ENCODE assay signal across 8 cellular contexts in genomic region chr12:6821674-6822433, GRCh38. TPM values are rescaled to one million over a fixed set of nuclear protein-coding genes. Genes with fewer than 3 reads are reported as not detected.
DNase-seq lines count a peak whose midpoint lies in the region; ATAC-seq and TF ChIP-seq lines count a peak whose summit lies in the region.

Gene GPR162, plus strand, starts transcription at chr12:6821821. Its CDS starts 2,078 bp downstream, at chr12:6823899.

- H3K9me3 Mint-ChIP-seq in CD8-positive, alpha-beta memory T cell: no peaks in the 10 kb centered on the region
- no peaks in the 10 kb centered on the region for H3K9me3 Mint-ChIP-seq in neural crest cell

- ATAC-seq in gastroesophageal sphincter (peak; percentile 69), HG03571 (IDR thresholded peaks at IDR 0.05; ENCODE audit: unreplicated experiment) (no peak), PC-3 (no peak), HG02642 (IDR thresholded peaks at IDR 0.05; ENCODE audit: poor library complexity, unreplicated experiment) (no peak)

- no TSS peak for BruUV-seq in PC-3 (replicated peaks; lab: Mats Ljungman, UMichigan)

- TF ChIP-seq POLR2A in gastroesophageal sphincter (IDR thresholded peaks at IDR 0.05): no peak

- no peaks in the 10 kb centered on the region for H3K36me3 Mint-ChIP-seq in CD8-positive, alpha-beta memory T cell
- peaks cover 6% of the 10 kb centered on the region for H3K36me3 Mint-ChIP-seq in neural crest cell (ENCODE audit: low read depth)

- H4K20me1 ChIP-seq in PC-3 (ENCODE audit: low read length): no peaks in the 10 kb centered on the region

- POLR2A ChIA-PET in CD8-positive, alpha-beta memory T cell (lab: Charles Lee): interaction anchor here (0.6 to 0.9 kb wide), 2 partner anchors 51 to 286 kb away, joined by 3 read pairs; no protein-coding TSS in a partner anchor
- POLR2A ChIA-PET in PC-3 (lab: Charles Lee; ENCODE audit: unreplicated experiment): no interaction called here

- peaks cover 23% of the 10 kb centered on the region for H3K27me3 ChIP-seq in CD8-positive, alpha-beta memory T cell (ENCODE audit: insufficient read depth, low read length, poor library complexity, severe bottlenecking)
- H3K27me3 ChIP-seq in HUES64 (ENCODE audit: insufficient read depth, low read length) (peaks cover 35% of the 10 kb centered on the region), gastroesophageal sphincter (peaks cover 31% of the 10 kb centered on the region), PC-3 (ENCODE audit: low read length) (no peaks in the 10 kb centered on the region)

- TF ChIP-seq CTCF in WI38 (IDR thresholded peaks at IDR 0.05; ENCODE audit: low read depth, low read length) (no peak), gastroesophageal sphincter (IDR thresholded peaks at IDR 0.05) (no peak), neural crest cell (conservative IDR thresholded peaks at IDR 0.05) (no peak), PC-3 (conservative IDR thresholded peaks at IDR 0.05; ENCODE audit: low read depth, low read length) (no peak)

- no peak for TF ChIP-seq EP300 in gastroesophageal sphincter (IDR thresholded peaks at IDR 0.05)

- peaks cover 8% of the 10 kb centered on the region for H3K4me1 ChIP-seq in CD8-positive, alpha-beta memory T cell (ENCODE audit: insufficient read depth, low read length)
- H3K4me1 ChIP-seq in HUES64 (ENCODE audit: insufficient read depth, low read length) (peaks cover 44% of the 10 kb centered on the region), gastroesophageal sphincter (peaks cover 0 to 52% (median 26%) of the 10 kb centered on the region in 3 donors), PC-3 (ENCODE audit: insufficient read depth, low read length) (no peaks in the 10 kb centered on the region)

- H3K9me3 ChIP-seq in CD8-positive, alpha-beta memory T cell (ENCODE audit: low read length): no peaks in the 10 kb centered on the region
- no peaks in the 10 kb centered on the region for H3K9me3 ChIP-seq in HUES64 (ENCODE audit: insufficient read depth, low read depth, low read length)
- H3K9me3 ChIP-seq in gastroesophageal sphincter: no peaks in the 10 kb centered on the region
- no peaks in the 10 kb centered on the region for H3K9me3 ChIP-seq in PC-3 (ENCODE audit: low read length)

- H3K4me1 Mint-ChIP-seq in CD8-positive, alpha-beta memory T cell: peaks cover 4 to 16% (median 13%) of the 10 kb centered on the region in 3 donors
- peaks cover 73% of the 10 kb centered on the region for H3K4me1 Mint-ChIP-seq in neural crest cell

- no peak within 1 kb of the TSS for H3K4me2 ChIP-seq in PC-3 (ENCODE audit: low read length)

- peak within 1 kb of the TSS in 6 of 7 donors; percentile 21 to 68 (median 57) for H3K4me3 Mint-ChIP-seq in CD8-positive, alpha-beta memory T cell
- H3K4me3 Mint-ChIP-seq in neural crest cell: peak within 1 kb of the TSS; percentile 87

- no peak within 1 kb of the TSS for H2AFZ ChIP-seq in PC-3 (ENCODE audit: low read length)

- H3K27ac Mint-ChIP-seq in CD8-positive, alpha-beta memory T cell: peak within 1 kb of the TSS in 2 of 8 donors; percentile 45 to 78
- H3K27ac Mint-ChIP-seq in neural crest cell (ENCODE audit: unreplicated experiment): peak within 1 kb of the TSS; percentile 98

- WGBS in HUES64: under 1% methylated on average over 23 of the region's 23 CpGs
- WGBS in gastroesophageal sphincter (ENCODE audit: low coverage in 1 of 2), 2 donors: 0% methylated on average over 8 of the region's 23 CpGs; no CpG with 5 or more reads in 1 of the 2 donors

- no peaks in the 10 kb centered on the region for H3K79me2 ChIP-seq in PC-3 (ENCODE audit: low read length)

- no peak for DNase-seq in CD8-positive, alpha-beta memory T cell
- DNase-seq in neural crest cell (ENCODE audit: low read depth, low spot score) (peak; percentile 68), PC-3 (no peak)

- CTCF ChIA-PET in CD8-positive, alpha-beta memory T cell (lab: Charles Lee): interaction anchor here (0.8 to 5.2 kb wide), 8 partner anchors 13 to 158 kb away, joined by 3 to 39 read pairs (median 3); partner anchors contain the start of genes MLF2, PTMS and SPSB2
- CTCF ChIA-PET in PC-3 (lab: Charles Lee): no interaction called here

- intact Hi-C loops in PC-3 (cut with micrococcal nuclease): no loop called here

- H3K27me3 Mint-ChIP-seq in CD8-positive, alpha-beta memory T cell: peaks cover 22 to 50% of the 10 kb centered on the region in 2 donors
- H3K27me3 Mint-ChIP-seq in neural crest cell (ENCODE audit: low read depth): peaks cover 6% of the 10 kb centered on the region

- peaks cover 11% of the 10 kb centered on the region for H3K36me3 ChIP-seq in CD8-positive, alpha-beta memory T cell (ENCODE audit: insufficient read depth, low read length)
- H3K36me3 ChIP-seq in HUES64 (ENCODE audit: insufficient read depth, low read length): no peaks in the 10 kb centered on the region
- no peaks in the 10 kb centered on the region for H3K36me3 ChIP-seq in gastroesophageal sphincter
- no peaks in the 10 kb centered on the region for H3K36me3 ChIP-seq in PC-3 (ENCODE audit: low read depth, low read length)

- no peaks in the 10 kb centered on the region for H3K9me2 ChIP-seq in PC-3 (replicated peaks; ENCODE audit: low read length)

- no peak within 1 kb of the TSS for H3K4me3 ChIP-seq in CD8-positive, alpha-beta memory T cell (ENCODE audit: low read length)
- H3K4me3 ChIP-seq in HUES64 (ENCODE audit: low read length) (peak within 1 kb of the TSS; percentile 66), WI38 (ENCODE audit: low read depth, low read length) (peak within 1 kb of the TSS; percentile 59), gastroesophageal sphincter (peak within 1 kb of the TSS; percentile 35 to 56), PC-3 (ENCODE audit: low read length) (no peak within 1 kb of the TSS)

- H3F3A ChIP-seq in PC-3 (ENCODE audit: low read length, unreplicated experiment): no peaks in the 10 kb centered on the region

- H3K9ac ChIP-seq in HUES64 (ENCODE audit: low read depth, low read length) (peak within 1 kb of the TSS; percentile 18), PC-3 (ENCODE audit: low read length) (no peak within 1 kb of the TSS)

- no peak within 1 kb of the TSS for H3K27ac ChIP-seq in CD8-positive, alpha-beta memory T cell (ENCODE audit: low read depth, low read length)
- H3K27ac ChIP-seq in HUES64 (ENCODE audit: low read depth, low read length) (no peak within 1 kb of the TSS), gastroesophageal sphincter (peak within 1 kb of the TSS in 3 of 4 donors; percentile 63 to 72 (median 64)), PC-3 (ENCODE audit: low read length) (no peak within 1 kb of the TSS)

RNA-seq across cellular contexts. Expression of gene GPR162, which starts in this region (rescaled TPM):
- under 1 TPM in 1 of 2 experiments, not detected in 1; 0.11 TPM for total RNA-seq in CD8-positive, alpha-beta memory T cell
- not detected for polyA plus RNA-seq in CD8-positive, alpha-beta memory T cell
- 5.8 TPM for polyA plus RNA-seq in HUES64 (2013, experiment 1 of 2)
- 9.2 TPM for polyA plus RNA-seq in HUES64 (2013, experiment 2 of 2)
- total RNA-seq in gastroesophageal sphincter: 1 to 10 TPM; 3.7 to 9.7 (median 3.9) TPM
- 16.4 and 17.4 TPM in 2 replicates for total RNA-seq in neural crest cell
- total RNA-seq in PC-3 (2014; rRNA removed): not detected in 2 replicates

Comparison
In these comparisons a context has a peak if more than half of its experiments do, and no peak if none do; other contexts are left out.
1. H3K27ac ChIP-seq: peak in gastroesophageal sphincter (3 of 4); none in CD8-positive, alpha-beta memory T cell (single experiment), HUES64 (single experiment) and PC-3 (single experiment).
2. H3K4me3 ChIP-seq: peak in HUES64 (single experiment), WI38 (single experiment) and gastroesophageal sphincter (2 of 2); none in CD8-positive, alpha-beta memory T cell (single experiment) and PC-3 (single experiment).